Comparison of ENCODE assay signal across 10 cellular contexts in genomic region chr1:156852414-156852874, GRCh38. TPM values are rescaled to one million over a fixed set of nuclear protein-coding genes. Genes with fewer than 3 reads are reported as not detected.
DNase-seq lines count a peak whose midpoint lies in the region; ATAC-seq and TF ChIP-seq lines count a peak whose summit lies in the region.
"Had no signal": no experiment of that assay in that cellular context is flagged by ENCODE, and none has a peak within 500 bp of the region (broad histone marks: within the 10 kb centered on the region; RNA-seq: fewer than 3 reads in every experiment).

No MANE protein-coding gene starts in this region.

- no peak overlapping the region for H3K27ac Mint-ChIP-seq in endothelial cell (ENCODE audit: unreplicated experiment)

- H3K4me3 ChIP-seq in testis = no peak overlapping the region

- WGBS in testis, 2 donors = 37% methylated on average over 9 of the region's 9 CpGs; no CpG with 5 or more reads in 1 of the 2 donors

- no peaks in the 10 kb centered on the region for H3K9me3 Mint-ChIP-seq in endothelial cell (ENCODE audit: unreplicated experiment)
- H3K9me3 Mint-ChIP-seq: immature natural killer cell had no signal

- H3K36me3 ChIP-seq in testis (ENCODE audit: low read depth, missing control alignments) = no peaks in the 10 kb centered on the region

- H3K4me1 ChIP-seq in testis = peaks cover 12% of the 10 kb centered on the region

- no peaks in the 10 kb centered on the region for H3K27me3 ChIP-seq in testis

- peaks cover 33% of the 10 kb centered on the region for H3K27me3 Mint-ChIP-seq in endothelial cell (ENCODE audit: unreplicated experiment)

- TF ChIP-seq POLR2A in testis (IDR thresholded peaks at IDR 0.05) = no peak

- peaks cover 8% of the 10 kb centered on the region for H3K4me1 Mint-ChIP-seq in endothelial cell (ENCODE audit: unreplicated experiment)

- ATAC-seq in GM19035 (IDR thresholded peaks at IDR 0.05; ENCODE audit: unreplicated experiment) (no peak), HG02870 (IDR thresholded peaks at IDR 0.05; ENCODE audit: unreplicated experiment) (no peak)

- DNase-seq in NCI-H1092 (lab: John Stamatoyannopoulos, UW) = peak; percentile 98
- DNase-seq in RPMI8226 = peak; percentile 85
- DNase-seq in hypothalamus (lab: John Stamatoyannopoulos, UW) = peak in 28 of 51 donors; percentile 6 to 67 (median 33)
- peak; percentile 94 for DNase-seq in testis
- DNase-seq in GM13976 (ENCODE audit: low spot score) = no peak
- DNase-seq in endothelial cell (ENCODE audit: low spot score) = no peak
- DNase-seq: immature natural killer cell had no signal

- H3K4me3 Mint-ChIP-seq in endothelial cell (ENCODE audit: unreplicated experiment) = no peak overlapping the region
- H3K4me3 Mint-ChIP-seq: immature natural killer cell had no signal

- H3K27ac ChIP-seq in testis = no peak overlapping the region

- TF ChIP-seq CTCF in testis (IDR thresholded peaks at IDR 0.05) = no peak
- TF ChIP-seq CTCF in GM13976 (IDR thresholded peaks at IDR 0.05; ENCODE audit: borderline replicate concordance, control extremely low read depth, extremely low read depth, insufficient read depth, missing control alignments) = no peak
- no peak for TF ChIP-seq CTCF in endothelial cell (IDR thresholded peaks at IDR 0.05; ENCODE audit: unreplicated experiment)

- no peaks in the 10 kb centered on the region for H3K36me3 Mint-ChIP-seq in endothelial cell (ENCODE audit: low read depth, unreplicated experiment)
- H3K36me3 Mint-ChIP-seq: immature natural killer cell had no signal

- intact Hi-C loops in testis (cut with DNase I; ENCODE audit: low total_unique reads) = no loop called here

- H3K9me3 ChIP-seq in testis = no peaks in the 10 kb centered on the region

- in situ Hi-C loops in GM13976 (cut with MboI; ENCODE audit: low sequenced_read_pairs, unreplicated experiment) = no loop called here

RNA-seq across cellular contexts. Expression of gene INSRR, which starts 6.5 kb away (rescaled TPM):
- 1 to 10 TPM; 6.4 to 7.0 TPM for total RNA-seq in testis
- 1.5 TPM for polyA plus RNA-seq in testis (ENCODE audit: insufficient read depth, low read depth, low replicate concordance)
- not detected for total RNA-seq in endothelial cell (ENCODE audit: unreplicated experiment)
- total RNA-seq: SK-MEL-5 had no signal
- polyA plus RNA-seq: immature natural killer cell had no signal

RNA-seq across cellular contexts. Expression of gene NTRK1, which starts 8.2 kb away (rescaled TPM):
- total RNA-seq in testis (10 to 100 TPM; 14.6 to 38.8 TPM), endothelial cell (ENCODE audit: unreplicated experiment) (0.23 TPM)
- polyA plus RNA-seq in testis (ENCODE audit: insufficient read depth, low read depth, low replicate concordance) = 4.7 TPM

RNA-seq across cellular contexts. Expression of gene SH2D2A, which starts 35.8 kb away (rescaled TPM):
- total RNA-seq in testis (1 to 10 TPM in 1 of 2 donors, not detected in 1; 3.1 TPM), endothelial cell (ENCODE audit: unreplicated experiment) (not detected)
- 1.3 TPM for polyA plus RNA-seq in testis (ENCODE audit: insufficient read depth, low read depth, low replicate concordance)
- total RNA-seq: SK-MEL-5 had no signal

RNA-seq across cellular contexts. Expression of gene PEAR1, which starts 41.1 kb away (rescaled TPM):
- total RNA-seq in testis (10 to 100 TPM; 13.8 TPM), endothelial cell (ENCODE audit: unreplicated experiment) (50.7 TPM)
- 10.5 TPM for polyA plus RNA-seq in testis (ENCODE audit: insufficient read depth, low read depth, low replicate concordance)
- total RNA-seq: SK-MEL-5 had no signal

Comparison
In these comparisons a context has a peak if more than half of its experiments do, and no peak if none do; other contexts are left out.
1. DNase-seq: peak in NCI-H1092 (single experiment), RPMI8226 (single experiment), hypothalamus (28 of 51) and testis (single experiment); none in GM13976 (single experiment) and endothelial cell (single experiment).
2. RNA of gene NTRK1, which starts 8.2 kb away (total RNA-seq): 14.6 to 38.8 TPM in testis; 0.23 TPM in endothelial cell (single experiment); every median in the first group is over 10 times any median in the second.